17 cellular contexts compared by ENCODE assay signal in the genomic region with DNA sequence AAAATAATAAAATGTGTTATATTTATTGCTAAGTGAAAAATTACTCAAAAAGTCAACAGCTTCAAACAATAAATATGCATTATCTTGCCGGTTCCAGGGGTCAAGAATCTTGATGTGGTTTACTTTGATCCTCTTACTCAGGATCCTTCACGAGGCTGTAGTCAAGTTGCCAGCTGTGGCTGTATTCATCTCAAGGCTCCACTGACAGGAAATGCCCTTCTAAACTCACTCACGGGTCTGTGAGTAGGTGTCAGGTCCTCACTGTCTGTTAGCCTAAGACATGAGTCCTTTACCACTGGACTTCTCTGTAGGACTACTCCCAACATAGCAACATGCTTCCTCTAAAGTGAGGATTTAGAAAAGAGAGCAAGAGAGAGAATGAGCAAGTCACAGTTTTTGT.
A peak's percentile ranks its signal among the peaks of the same experiment; 100 is the strongest.
DNase-seq lines count a peak whose midpoint lies in the region; ATAC-seq, FAIRE-seq and TF ChIP-seq lines count a peak whose summit lies in the region.
"Had no signal": no experiment of that assay in that cellular context is flagged by ENCODE, and none has a peak within 500 bp of the region (broad histone marks: within the 10 kb centered on the region; RNA-seq: fewer than 3 reads in every experiment).

No MANE protein-coding gene starts in this region.

- H3K4ac ChIP-seq in H1 (replicated peaks; ENCODE audit: insufficient read length, low read depth, low read length) = no peak overlapping the region

- TF ChIP-seq CTCF in OCI-LY3 (IDR thresholded peaks at IDR 0.05; ENCODE audit: low read depth, low read length) (no peak), H1 (IDR thresholded peaks at IDR 0.05; ENCODE audit: control extremely low read depth in 1 of 3, insufficient read depth in 1 of 3, low read depth in 1 of 3, low read length in 3 of 3) (no peak)

- no peaks in the 10 kb centered on the region for H3K27me3 Mint-ChIP-seq in activated naive CD4-positive, alpha-beta T cell treated with anti-CD3 and anti-CD28 coated beads for 36 hours (ENCODE audit: low read depth)
- H3K27me3 Mint-ChIP-seq: CD4-positive, CD25-positive, alpha-beta regulatory T cell had no signal

- DNase-seq in DMS53 (lab: John Stamatoyannopoulos, UW) = peak; percentile 50
- DNase-seq in ELR (ENCODE audit: low read depth) = peak; percentile 11
- DNase-seq in H1 (ENCODE audit: low read depth in 1 of 2, low spot score in 2 of 2) = no peak
- no peak for DNase-seq in activated naive CD4-positive, alpha-beta T cell treated with anti-CD3 and anti-CD28 coated beads for 36 hours
- DNase-seq in cardiac septum (ENCODE audit: low spot score) = no peak
- no peak for DNase-seq in HuH-7 (ENCODE audit: low spot score)
- DNase-seq: ACHN; CD4-positive, CD25-positive, alpha-beta regulatory T cell; DMS 273 treated with DMSO at 0.1 percent for 48 hours; DMS79 treated with DMSO at 0.1 percent for 48 hours; GF-D8; GM23248 had no signal

- no peaks in the 10 kb centered on the region for H3K79me2 ChIP-seq in OCI-LY3 (ENCODE audit: low read length)
- no peaks in the 10 kb centered on the region for H3K79me2 ChIP-seq in H1 (ENCODE audit: control insufficient read depth in 1 of 2, insufficient read depth in 2 of 2, low read length in 2 of 2)

- no peak overlapping the region for H2BK5ac ChIP-seq in H1 (ENCODE audit: low read depth, low read length)

- H4K20me1 ChIP-seq in OCI-LY3 (ENCODE audit: insufficient read depth, low read length) (no peaks in the 10 kb centered on the region), H1 (replicated peaks in 1 of 2; ENCODE audit: control insufficient read depth in 1 of 2, insufficient read depth in 2 of 2, low read length in 2 of 2) (no peaks in the 10 kb centered on the region)
- H4K20me1 ChIP-seq: BLaER1 treated with 17β-estradiol and CSF1 and Interleukin-3, amounts not matched to agents 10 nM and 100 nM had no signal

- peak overlapping the region; percentile 71; the same call in 1 of the 2 replicates for H2AFZ ChIP-seq in OCI-LY3 (ENCODE audit: low read depth, low read length)
- 0 out of 2 replicates have a peak overlapping the region, but pooled peaks have one; percentile 31 for H2AFZ ChIP-seq in H1 (ENCODE audit: low read length)
- H2AFZ ChIP-seq: GM23248 had no signal

- H3K36me3 ChIP-seq in OCI-LY3 (replicated peaks; ENCODE audit: low read depth, low read length) (no peaks in the 10 kb centered on the region), H1 (ENCODE audit: control insufficient read depth in 2 of 4, insufficient read depth in 4 of 4, low read length in 3 of 4) (no peaks in the 10 kb centered on the region)
- H3K36me3 ChIP-seq: BLaER1 treated with 17β-estradiol and CSF1 and Interleukin-3, amounts not matched to agents 10 nM and 100 nM; HAP-1 had no signal

- CTCF ChIA-PET in H1 (lab: Charles Lee; ENCODE audit: partially characterized antibody) = no interaction called here
- CTCF ChIA-PET in activated naive CD4-positive, alpha-beta T cell treated with anti-CD3 and anti-CD28 coated beads for 36 hours (lab: Charles Lee) = no interaction called here

- no peak overlapping the region for H3K18ac ChIP-seq in H1 (ENCODE audit: extremely low read depth, low read length)

- ATAC-seq in HG03565 (IDR thresholded peaks at IDR 0.05; ENCODE audit: unreplicated experiment) = no peak
- ATAC-seq: K562 had no signal

- H3K56ac ChIP-seq in H1 (replicated peaks; ENCODE audit: insufficient read length, low read depth, low read length) = no peak overlapping the region

- H3K9me3 Mint-ChIP-seq in activated naive CD4-positive, alpha-beta T cell treated with anti-CD3 and anti-CD28 coated beads for 36 hours = peaks cover 8% of the 10 kb centered on the region

- H2BK12ac ChIP-seq in H1 (ENCODE audit: low read depth, low read length) = no peak overlapping the region

- 88% methylated on average over 3 of the region's 3 CpGs; no CpG with 5 or more reads in 1 of the 2 experiments for WGBS in H1 (ENCODE audit: extremely low coverage in 1 of 2, insufficient coverage in 1 of 2, insufficient read length in 1 of 2, insufficient replicate concordance in 2 of 2, low coverage in 1 of 2, low lambda C conversion rate in 2 of 2, missing lambda C conversion rate in 1 of 2), 2 experiments

- no peak overlapping the region for H2BK120ac ChIP-seq in H1 (replicated peaks; ENCODE audit: low read depth, low read length)

- no peak overlapping the region for H4K8ac ChIP-seq in H1 (ENCODE audit: extremely low read depth, insufficient read depth, low read length)

- H3K23ac ChIP-seq in H1 (ENCODE audit: insufficient read length) = no peak overlapping the region

- TF ChIP-seq POLR2A in H1 (IDR thresholded peaks at IDR 0.05; ENCODE audit: control extremely low read depth in 1 of 2, low read depth in 2 of 2, low read length in 2 of 2) = no peak

- no peaks in the 10 kb centered on the region for H3K4me1 Mint-ChIP-seq in activated naive CD4-positive, alpha-beta T cell treated with anti-CD3 and anti-CD28 coated beads for 36 hours (ENCODE audit: low read depth)
- H3K4me1 Mint-ChIP-seq: CD4-positive, CD25-positive, alpha-beta regulatory T cell had no signal

- no peak overlapping the region for H3K4me3 Mint-ChIP-seq in activated naive CD4-positive, alpha-beta T cell treated with anti-CD3 and anti-CD28 coated beads for 36 hours
- H3K4me3 Mint-ChIP-seq: CD4-positive, CD25-positive, alpha-beta regulatory T cell had no signal

- POLR2A ChIA-PET in H1 (lab: Charles Lee; ENCODE audit: partially characterized antibody) = no interaction called here

- no peaks in the 10 kb centered on the region for H3K23me2 ChIP-seq in H1 (ENCODE audit: low read depth, low read length)

- H3K9ac ChIP-seq in OCI-LY3 (ENCODE audit: low read length) (no peak overlapping the region), H1 (replicated peaks in 1 of 4; ENCODE audit: extremely low read depth in 1 of 4, low read depth in 3 of 4, low read length in 3 of 4) (no peak overlapping the region)
- H3K9ac ChIP-seq: BLaER1 treated with 17β-estradiol and CSF1 and Interleukin-3, amounts not matched to agents 10 nM and 100 nM; GM23248 had no signal

- H3K4me2 ChIP-seq in OCI-LY3 (ENCODE audit: low read length) (no peak overlapping the region), H1 (ENCODE audit: insufficient read depth in 1 of 2, low read depth in 2 of 2, low read length in 2 of 2) (no peak overlapping the region)
- H3K4me2 ChIP-seq: BLaER1 treated with 17β-estradiol and CSF1 and Interleukin-3, amounts not matched to agents 10 nM and 100 nM had no signal

- no peak overlapping the region for H4K5ac ChIP-seq in H1 (ENCODE audit: insufficient read length, low read depth, low read length)

- no peak overlapping the region for H2BK15ac ChIP-seq in H1 (ENCODE audit: low read length)

- H3K36me3 Mint-ChIP-seq in activated naive CD4-positive, alpha-beta T cell treated with anti-CD3 and anti-CD28 coated beads for 36 hours (ENCODE audit: low read depth) = no peaks in the 10 kb centered on the region
- H3K36me3 Mint-ChIP-seq: CD4-positive, CD25-positive, alpha-beta regulatory T cell had no signal

- H3K14ac ChIP-seq in H1 (ENCODE audit: insufficient read length) = no peak overlapping the region

- H3K9me3 ChIP-seq in OCI-LY3 (ENCODE audit: insufficient read depth, low read length) = no peaks in the 10 kb centered on the region
- no peaks in the 10 kb centered on the region for H3K9me3 ChIP-seq in H1 (ENCODE audit: insufficient read depth in 2 of 2, low read depth in 1 of 2, low read length in 1 of 2)
- H3K9me3 ChIP-seq: BLaER1 treated with 17β-estradiol and CSF1 and Interleukin-3, amounts not matched to agents 10 nM and 100 nM; HAP-1 had no signal

- H2AK5ac ChIP-seq in H1 (ENCODE audit: low read depth, low read length) = no peak overlapping the region

- H3K27me3 ChIP-seq in OCI-LY3 (ENCODE audit: low read depth, low read length) (no peaks in the 10 kb centered on the region), H1 (replicated peaks in 1 of 4; ENCODE audit: control insufficient read depth in 3 of 4, extremely low read depth in 1 of 4, insufficient read depth in 3 of 4, low read length in 3 of 4) (no peaks in the 10 kb centered on the region)
- H3K27me3 ChIP-seq: BLaER1 treated with 17β-estradiol and CSF1 and Interleukin-3, amounts not matched to agents 10 nM and 100 nM had no signal

- no peak overlapping the region for H2BK20ac ChIP-seq in H1 (ENCODE audit: low read length)

- no peak for TF ChIP-seq EP300 in H1 (IDR thresholded peaks at IDR 0.05; ENCODE audit: borderline replicate concordance in 1 of 2, low read depth in 2 of 2, low read length in 2 of 2)

- intact Hi-C loops in activated naive CD4-positive, alpha-beta T cell treated with anti-CD3 and anti-CD28 coated beads for 36 hours (cut with micrococcal nuclease) = no loop called here
- intact Hi-C loops in cardiac septum (cut with DNase I) = no loop called here

- FAIRE-seq in H1 (lab: Jason Lieb, UNC) = no peak
- FAIRE-seq: K562 had no signal

- peaks cover 9% of the 10 kb centered on the region; the same call in 1 of the 2 replicates for H3K4me1 ChIP-seq in OCI-LY3 (ENCODE audit: low read length)
- no peaks in the 10 kb centered on the region for H3K4me1 ChIP-seq in H1 (replicated peaks in 1 of 4; ENCODE audit: control insufficient read depth in 3 of 4, insufficient read depth in 4 of 4, low read length in 3 of 4)
- H3K4me1 ChIP-seq: BLaER1 treated with 17β-estradiol and CSF1 and Interleukin-3, amounts not matched to agents 10 nM and 100 nM; HAP-1 had no signal

- H3K4me3 ChIP-seq in OCI-LY3 (ENCODE audit: low read length) (no peak overlapping the region), H1 (ENCODE audit: extremely low read depth in 1 of 4, insufficient read depth in 2 of 4, low read depth in 3 of 4, low read length in 4 of 4) (no peak overlapping the region)
- H3K4me3 ChIP-seq: BLaER1 treated with 17β-estradiol and CSF1 and Interleukin-3, amounts not matched to agents 10 nM and 100 nM; GM23248; HAP-1; K562 had no signal

- H3K27ac ChIP-seq in OCI-LY3 (ENCODE audit: low read length) (no peak overlapping the region), H1 (ENCODE audit: low read depth, low read length) (no peak overlapping the region)
- H3K27ac ChIP-seq: BLaER1 treated with 17β-estradiol and CSF1 and Interleukin-3, amounts not matched to agents 10 nM and 100 nM; GM23248 had no signal

- no peak for TF ChIP-seq RAD21 in H1 (IDR thresholded peaks at IDR 0.05 in 1 of 2, conservative IDR thresholded peaks at IDR 0.05 in 1 of 2; ENCODE audit: low read depth in 2 of 2, low read length in 2 of 2)

- H3K27ac Mint-ChIP-seq in activated naive CD4-positive, alpha-beta T cell treated with anti-CD3 and anti-CD28 coated beads for 36 hours = no peak overlapping the region
- H3K27ac Mint-ChIP-seq: CD4-positive, CD25-positive, alpha-beta regulatory T cell had no signal

- no peak overlapping the region for H4K91ac ChIP-seq in H1 (replicated peaks; ENCODE audit: insufficient read length, low read length)

- no peaks in the 10 kb centered on the region for H3K79me1 ChIP-seq in H1 (ENCODE audit: low read depth, low read length)

TF ChIP-seq in H1, 55 proteins besides CTCF, POLR2A, EP300 and RAD21 (continues in another document):
- TF ChIP-seq, protein P1, sequence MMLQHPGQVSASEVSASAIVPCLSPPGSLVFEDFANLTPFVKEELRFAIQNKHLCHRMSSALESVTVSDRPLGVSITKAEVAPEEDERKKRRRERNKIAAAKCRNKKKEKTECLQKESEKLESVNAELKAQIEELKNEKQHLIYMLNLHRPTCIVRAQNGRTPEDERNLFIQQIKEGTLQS (IDR thresholded peaks at IDR 0.05; ENCODE audit: insufficient read depth, low read depth, low read length) = no peak
- TF ChIP-seq BCL11A (IDR thresholded peaks at IDR 0.05; ENCODE audit: low read depth in 2 of 2, low read length in 2 of 2) = no peak

Comparison
In these comparisons a context has a peak if more than half of its experiments do, and no peak if none do; other contexts are left out.
1. DNase-seq: peak in DMS53 (single experiment) and ELR (single experiment); none in H1 (0 of 2), activated naive CD4-positive, alpha-beta T cell treated with anti-CD3 and anti-CD28 coated beads for 36 hours (single experiment), cardiac septum (single experiment) and HuH-7 (single experiment).